ENCODE assay signal across 1 cellular context in genomic region chr13:23671367-23671766, GRCh38.
TF ChIP-seq lines count a peak whose summit lies in the region.

No MANE protein-coding gene starts in this region.

TF ChIP-seq in IMR-90, 13 proteins besides CTCF, POLR2A, EP300 and RAD21:
- no peak for TF ChIP-seq SMC3 (IDR thresholded peaks at IDR 0.05; ENCODE audit: low read depth, low read length)
- TF ChIP-seq BHLHE40 (IDR thresholded peaks at IDR 0.05; ENCODE audit: low read depth, low read length) = no peak
- no peak for TF ChIP-seq MAZ (IDR thresholded peaks at IDR 0.05; ENCODE audit: borderline replicate concordance, low read depth, low read length)
- no peak for TF ChIP-seq CHD1 (IDR thresholded peaks at IDR 0.05; ENCODE audit: low read depth, low read length)
- TF ChIP-seq RCOR1 (IDR thresholded peaks at IDR 0.05; ENCODE audit: insufficient replicate concordance, low read length) = no peak
- TF ChIP-seq RFX5 (IDR thresholded peaks at IDR 0.05; ENCODE audit: low read depth, low read length) = no peak
- no peak for TF ChIP-seq MXI1 (IDR thresholded peaks at IDR 0.05; ENCODE audit: borderline replicate concordance, low read depth, low read length)
- TF ChIP-seq CEBPB (IDR thresholded peaks at IDR 0.05; ENCODE audit: low read depth, low read length) = no peak
- no peak for TF ChIP-seq ELK1 (IDR thresholded peaks at IDR 0.05; ENCODE audit: borderline replicate concordance, low read depth, low read length)
- no peak for TF ChIP-seq NFE2L2 (IDR thresholded peaks at IDR 0.05; ENCODE audit: low read depth, low read length)
- TF ChIP-seq, protein P1, sequence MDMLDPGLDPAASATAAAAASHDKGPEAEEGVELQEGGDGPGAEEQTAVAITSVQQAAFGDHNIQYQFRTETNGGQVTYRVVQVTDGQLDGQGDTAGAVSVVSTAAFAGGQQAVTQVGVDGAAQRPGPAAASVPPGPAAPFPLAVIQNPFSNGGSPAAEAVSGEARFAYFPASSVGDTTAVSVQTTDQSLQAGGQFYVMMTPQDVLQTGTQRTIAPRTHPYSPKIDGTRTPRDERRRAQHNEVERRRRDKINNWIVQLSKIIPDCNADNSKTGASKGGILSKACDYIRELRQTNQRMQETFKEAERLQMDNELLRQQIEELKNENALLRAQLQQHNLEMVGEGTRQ (IDR thresholded peaks at IDR 0.05; ENCODE audit: low read depth, low read length) = no peak
- no peak for TF ChIP-seq FOS (IDR thresholded peaks at IDR 0.05; ENCODE audit: low read depth, low read length)
- TF ChIP-seq MAFK (IDR thresholded peaks at IDR 0.05; ENCODE audit: low read depth, low read length) = no peak
TF ChIP-seq in IMR-90: peak in this region for 0.
